Comparison of ENCODE assay signal across 8 cellular contexts in the genomic region with DNA sequence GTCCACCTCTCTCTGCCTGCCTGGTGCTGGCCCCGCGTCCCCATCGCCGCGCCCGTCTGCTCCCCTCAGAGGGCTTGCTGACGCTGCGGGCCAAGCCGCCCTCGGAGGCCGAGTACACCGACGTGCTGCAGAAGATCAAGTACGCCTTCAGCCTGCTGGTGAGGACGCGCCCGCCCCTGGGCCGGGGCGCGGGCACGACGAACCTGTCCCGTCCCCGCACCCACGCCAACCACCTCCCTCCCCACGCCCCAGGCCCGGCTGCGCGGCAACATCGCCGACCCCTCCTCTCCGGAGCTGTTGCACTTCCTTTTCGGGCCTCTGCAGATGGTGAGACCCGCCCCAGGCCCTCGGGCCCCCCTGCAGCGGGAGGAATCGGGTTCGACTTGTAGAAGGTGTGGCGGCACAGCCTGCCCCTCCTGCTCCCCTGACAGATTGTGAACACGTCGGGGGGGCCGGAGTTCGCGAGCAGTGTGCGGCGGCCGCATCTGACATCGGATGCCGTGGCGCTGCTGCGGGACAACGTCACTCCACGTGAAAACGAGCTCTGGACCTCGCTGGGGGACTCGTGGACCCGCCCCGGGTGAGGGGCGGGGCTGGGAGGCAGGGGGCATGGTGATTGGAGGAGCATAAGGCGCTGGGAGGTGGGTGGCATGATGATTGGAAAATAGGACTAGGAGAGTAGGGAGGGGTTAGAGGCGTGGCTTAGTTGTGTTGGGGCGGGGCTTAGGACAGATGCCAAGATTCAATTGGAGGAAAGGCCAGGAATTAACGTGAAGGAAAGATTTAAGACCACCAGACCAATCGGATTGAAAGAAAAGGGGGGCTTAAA. TPM values are rescaled to one million over a fixed set of nuclear protein-coding genes. Genes with fewer than 3 reads are reported as not detected.
DNase-seq lines count a peak whose midpoint lies in the region; ATAC-seq and TF ChIP-seq lines count a peak whose summit lies in the region.

No MANE protein-coding gene starts in this region.

- peaks cover 13 to 41% (median 28%) of the 10 kb centered on the region in 11 experiments; a peak in 21 of 22 replicates for H4K20me1 ChIP-seq in BLaER1 treated with 17β-estradiol and CSF1 and Interleukin-3, amounts not matched to agents 10 nM and 100 nM

- ATAC-seq in HG02870 (IDR thresholded peaks at IDR 0.05; ENCODE audit: unreplicated experiment) = no peak

- peak overlapping the region; percentile 20 to 80 (median 67); a peak in 15 of 20 replicates for H3K4me3 ChIP-seq in BLaER1 treated with 17β-estradiol and CSF1 and Interleukin-3, amounts not matched to agents 10 nM and 100 nM

- H3K27me3 Mint-ChIP-seq in glutamatergic neuron (ENCODE audit: unreplicated experiment) = peaks cover 40% of the 10 kb centered on the region

- H3K27me3 ChIP-seq in BLaER1 treated with 17β-estradiol and CSF1 and Interleukin-3, amounts not matched to agents 10 nM and 100 nM = peaks cover 39 to 57% (median 53%) of the 10 kb centered on the region in 11 experiments

- no peak overlapping the region for H3K27ac ChIP-seq in BLaER1 treated with 17β-estradiol and CSF1 and Interleukin-3, amounts not matched to agents 10 nM and 100 nM

- peak overlapping the region; percentile 92 to 100 (median 96) for H3K4me2 ChIP-seq in BLaER1 treated with 17β-estradiol and CSF1 and Interleukin-3, amounts not matched to agents 10 nM and 100 nM

- H3K9me3 Mint-ChIP-seq in glutamatergic neuron (ENCODE audit: unreplicated experiment) = peaks cover 26% of the 10 kb centered on the region

- H3K9me3 ChIP-seq in BLaER1 treated with 17β-estradiol and CSF1 and Interleukin-3, amounts not matched to agents 10 nM and 100 nM (replicated peaks in 1 of 11) = peaks cover 0 to 11% (median 0%) of the 10 kb centered on the region in 11 experiments; a peak in 11 of 22 replicates

- H3K27ac Mint-ChIP-seq in glutamatergic neuron (ENCODE audit: unreplicated experiment) = peak overlapping the region; percentile 43

- peaks cover 8% of the 10 kb centered on the region for H3K4me1 Mint-ChIP-seq in glutamatergic neuron (ENCODE audit: low read depth, unreplicated experiment)

- H3K36me3 ChIP-seq in BLaER1 treated with 17β-estradiol and CSF1 and Interleukin-3, amounts not matched to agents 10 nM and 100 nM = peaks cover 0 to 2% (median 0%) of the 10 kb centered on the region in 11 experiments; a peak in 1 of 22 replicates

- H3K36me3 Mint-ChIP-seq in glutamatergic neuron (ENCODE audit: unreplicated experiment) = peaks cover 12% of the 10 kb centered on the region

- no peak for TF ChIP-seq CTCF in glutamatergic neuron (IDR thresholded peaks at IDR 0.05; ENCODE audit: partially characterized antibody, unreplicated experiment)

- peak overlapping the region in 1 of 11 experiments; percentile 42; a peak in 1 of 22 replicates for H3K9ac ChIP-seq in BLaER1 treated with 17β-estradiol and CSF1 and Interleukin-3, amounts not matched to agents 10 nM and 100 nM

- DNase-seq in KG1 (lab: John Stamatoyannopoulos, UW) (peak; percentile 27), glutamatergic neuron (peak; percentile 75), NCI-H1105 treated with DMSO at 0.1 percent for 48 hours (lab: John Stamatoyannopoulos, UW) (no peak), NCI-H128 (lab: John Stamatoyannopoulos, UW; ENCODE audit: unreplicated experiment) (no peak)
- DNase-seq in activated CD8-positive, alpha-beta memory T cell treated with anti-CD3 and anti-CD28 coated beads, Interleukin-2, amount 50 U/mL, for 48 hours = peak; percentile 71
- DNase-seq in stimulated activated CD4-positive, alpha-beta T cell treated with anti-CD3 and anti-CD28 coated beads, Interleukin-4, amount 100 ng/mL, for 4 hours = peak; percentile 39 to 67

- H3K4me3 Mint-ChIP-seq in glutamatergic neuron (ENCODE audit: unreplicated experiment) = peak overlapping the region; percentile 42

- H3K4me1 ChIP-seq in BLaER1 treated with 17β-estradiol and CSF1 and Interleukin-3, amounts not matched to agents 10 nM and 100 nM = peaks cover 11 to 41% (median 35%) of the 10 kb centered on the region in 10 experiments

RNA-seq across cellular contexts. Expression of gene EPS8L1, which starts 6.6 kb away (rescaled TPM):
- 114 TPM for total RNA-seq in glutamatergic neuron (ENCODE audit: unreplicated experiment)

RNA-seq across cellular contexts. Expression of gene RDH13, which starts 19.3 kb away (rescaled TPM):
- 17.9 TPM for total RNA-seq in glutamatergic neuron (ENCODE audit: unreplicated experiment)

RNA-seq across cellular contexts. Expression of gene PPP1R12C, which starts 35.2 kb away (rescaled TPM):
- total RNA-seq in glutamatergic neuron (ENCODE audit: unreplicated experiment) = 150 TPM

RNA-seq across cellular contexts. Expression of gene GP6, which starts 44.2 kb away (rescaled TPM):
- 0.42 TPM for total RNA-seq in glutamatergic neuron (ENCODE audit: unreplicated experiment)

Comparison
In these comparisons a context has a peak if more than half of its experiments do, and no peak if none do; other contexts are left out.
1. DNase-seq: peak in KG1 (single experiment), activated CD8-positive, alpha-beta memory T cell treated with anti-CD3 and anti-CD28 coated beads, Interleukin-2, amount 50 U/mL, for 48 hours (single experiment), glutamatergic neuron (single experiment) and stimulated activated CD4-positive, alpha-beta T cell treated with anti-CD3 and anti-CD28 coated beads, Interleukin-4, amount 100 ng/mL, for 4 hours (2 of 2); none in NCI-H1105 treated with DMSO at 0.1 percent for 48 hours (single experiment) and NCI-H128 (single experiment).